12 cellular contexts compared by ENCODE assay signal in the genomic region with DNA sequence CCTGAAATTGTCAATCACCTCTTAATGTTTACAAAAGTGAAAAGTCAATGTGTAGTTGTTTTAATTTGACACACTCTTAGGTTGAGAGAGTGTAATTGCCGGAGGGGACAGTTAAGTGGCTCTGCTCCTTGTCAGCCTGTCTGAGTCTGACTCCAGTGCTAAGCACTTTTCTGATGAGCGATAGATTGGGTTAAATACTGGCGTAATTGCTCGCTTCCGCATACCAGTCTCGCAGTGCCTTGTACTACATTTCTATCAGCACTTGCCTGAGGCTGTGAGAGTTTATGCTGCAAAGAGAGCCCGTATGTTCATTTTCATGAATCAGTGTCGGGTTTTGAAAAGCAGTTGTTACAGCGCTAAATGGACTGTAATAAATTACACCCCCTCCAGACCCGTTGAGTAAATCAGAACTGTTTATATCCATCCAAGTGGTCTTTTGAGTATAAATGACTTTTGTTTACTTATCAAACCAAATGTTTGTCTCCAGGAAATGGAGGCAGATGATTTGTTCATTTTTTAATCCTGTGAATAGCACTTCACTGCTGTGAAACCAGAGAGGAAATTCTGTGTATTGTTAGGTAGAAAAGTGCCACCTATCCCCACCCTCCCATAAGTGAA. TPM values are rescaled to one million over a fixed set of nuclear protein-coding genes. Genes with fewer than 3 reads are reported as not detected.
DNase-seq lines count a peak whose midpoint lies in the region; ATAC-seq and TF ChIP-seq lines count a peak whose summit lies in the region.
"Had no signal": no experiment of that assay in that cellular context is flagged by ENCODE, and none has a peak within 500 bp of the region (broad histone marks: within the 10 kb centered on the region; RNA-seq: fewer than 3 reads in every experiment).

No MANE protein-coding gene starts in this region.

- peaks cover 9% of the 10 kb centered on the region; the same call in 1 of the 2 replicates for H3K27me3 Mint-ChIP-seq in HFFc6 (ENCODE audit: insufficient read depth)
- no peaks in the 10 kb centered on the region for H3K27me3 Mint-ChIP-seq in glutamatergic neuron (ENCODE audit: unreplicated experiment)

- peak; percentile 17 for DNase-seq in AG08395 (ENCODE audit: low spot score)
- DNase-seq in HFFc6, result peak; percentile 31
- peak; percentile 69 for DNase-seq in NCI-H774 (lab: John Stamatoyannopoulos, UW)
- DNase-seq in glutamatergic neuron, result peak; percentile 19
- DNase-seq in stimulated activated effector memory CD8-positive, alpha-beta T cell treated with anti-CD3 and anti-CD28 coated beads, Interleukin-12 subunit alpha, Interleukin-12 subunit beta, amount 100 ng/mL, for 72 hours (ENCODE audit: low spot score in 2 of 2), result no peak
- no peak for DNase-seq in substantia nigra (lab: John Stamatoyannopoulos, UW)
- no peak for DNase-seq in posterior cingulate gyrus
- DNase-seq: activated CD4-positive, alpha-beta T cell treated with anti-CD3 and anti-CD28 coated beads for 36 hours; activated naive CD8-positive, alpha-beta T cell treated with anti-CD3 and anti-CD28 coated beads for 36 hours; AML-193 had no signal

- H3K9me3 Mint-ChIP-seq in HFFc6, result no peaks in the 10 kb centered on the region
- peaks cover 6% of the 10 kb centered on the region for H3K9me3 Mint-ChIP-seq in glutamatergic neuron (ENCODE audit: unreplicated experiment)
- H3K9me3 Mint-ChIP-seq in stimulated activated effector memory CD8-positive, alpha-beta T cell treated with anti-CD3 and anti-CD28 coated beads, Interleukin-12 subunit alpha, Interleukin-12 subunit beta, amount 100 ng/mL, for 72 hours, result no peaks in the 10 kb centered on the region

- H3K36me3 Mint-ChIP-seq in HFFc6 (ENCODE audit: low read depth) (no peaks in the 10 kb centered on the region), glutamatergic neuron (ENCODE audit: unreplicated experiment) (peaks cover 8% of the 10 kb centered on the region)
- no peaks in the 10 kb centered on the region for H3K36me3 Mint-ChIP-seq in stimulated activated effector memory CD8-positive, alpha-beta T cell treated with anti-CD3 and anti-CD28 coated beads, Interleukin-12 subunit alpha, Interleukin-12 subunit beta, amount 100 ng/mL, for 72 hours
- H3K36me3 Mint-ChIP-seq: activated naive CD8-positive, alpha-beta T cell treated with anti-CD3 and anti-CD28 coated beads for 36 hours had no signal

- H3K4me1 Mint-ChIP-seq in HFFc6 (ENCODE audit: low read depth) (peaks cover 4% of the 10 kb centered on the region; the same call in 1 of the 2 replicates), glutamatergic neuron (ENCODE audit: low read depth, unreplicated experiment) (peaks cover 5% of the 10 kb centered on the region)
- H3K4me1 Mint-ChIP-seq in stimulated activated effector memory CD8-positive, alpha-beta T cell treated with anti-CD3 and anti-CD28 coated beads, Interleukin-12 subunit alpha, Interleukin-12 subunit beta, amount 100 ng/mL, for 72 hours, result no peaks in the 10 kb centered on the region
- H3K4me1 Mint-ChIP-seq: activated CD4-positive, alpha-beta T cell treated with anti-CD3 and anti-CD28 coated beads for 36 hours; activated naive CD8-positive, alpha-beta T cell treated with anti-CD3 and anti-CD28 coated beads for 36 hours had no signal

- ATAC-seq in HG03432 (IDR thresholded peaks at IDR 0.05; ENCODE audit: unreplicated experiment), result no peak
- ATAC-seq in stimulated activated effector memory CD8-positive, alpha-beta T cell treated with anti-CD3 and anti-CD28 coated beads, Interleukin-12 subunit alpha, Interleukin-12 subunit beta, amount 100 ng/mL, for 72 hours, result no peak
- ATAC-seq: activated CD4-positive, alpha-beta T cell treated with anti-CD3 and anti-CD28 coated beads for 36 hours had no signal

- H3K27ac Mint-ChIP-seq in HFFc6, result no peak overlapping the region
- H3K27ac Mint-ChIP-seq in glutamatergic neuron (ENCODE audit: unreplicated experiment), result peak overlapping the region; percentile 35
- H3K27ac Mint-ChIP-seq in stimulated activated effector memory CD8-positive, alpha-beta T cell treated with anti-CD3 and anti-CD28 coated beads, Interleukin-12 subunit alpha, Interleukin-12 subunit beta, amount 100 ng/mL, for 72 hours, result no peak overlapping the region
- H3K27ac Mint-ChIP-seq: activated CD4-positive, alpha-beta T cell treated with anti-CD3 and anti-CD28 coated beads for 36 hours; activated naive CD8-positive, alpha-beta T cell treated with anti-CD3 and anti-CD28 coated beads for 36 hours had no signal

- H3K4me3 Mint-ChIP-seq in HFFc6, result no peak overlapping the region
- H3K4me3 Mint-ChIP-seq in glutamatergic neuron (ENCODE audit: unreplicated experiment), result no peak overlapping the region
- H3K4me3 Mint-ChIP-seq in stimulated activated effector memory CD8-positive, alpha-beta T cell treated with anti-CD3 and anti-CD28 coated beads, Interleukin-12 subunit alpha, Interleukin-12 subunit beta, amount 100 ng/mL, for 72 hours, result no peak overlapping the region
- H3K4me3 Mint-ChIP-seq: activated CD4-positive, alpha-beta T cell treated with anti-CD3 and anti-CD28 coated beads for 36 hours; activated naive CD8-positive, alpha-beta T cell treated with anti-CD3 and anti-CD28 coated beads for 36 hours had no signal

- H3K27ac ChIP-seq in substantia nigra (ENCODE audit: low read depth, low read length, poor library complexity, severe bottlenecking), result no peak overlapping the region

- TF ChIP-seq CTCF in HFFc6 (IDR thresholded peaks at IDR 0.05), result no peak
- no peak for TF ChIP-seq CTCF in glutamatergic neuron (IDR thresholded peaks at IDR 0.05; ENCODE audit: partially characterized antibody, unreplicated experiment)

- intact Hi-C loops in posterior cingulate gyrus (cut with DNase I), result no loop called here

RNA-seq across cellular contexts. Expression of a gene that starts 41.0 kb away (rescaled TPM):
- not detected for total RNA-seq in HFFc6 (2021; fragmentation: NEBNext Ultra II Directional; extraction: Animal tissue kit (Norgen Biotek cat#: 25700))
- total RNA-seq in glutamatergic neuron (ENCODE audit: unreplicated experiment), result 1.7 TPM
- total RNA-seq: activated CD4-positive, alpha-beta T cell treated with anti-CD3 and anti-CD28 coated beads for 36 hours; activated naive CD8-positive, alpha-beta T cell treated with anti-CD3 and anti-CD28 coated beads for 36 hours; osteocyte had no signal

Comparison
In these comparisons a context has a peak if more than half of its experiments do, and no peak if none do; other contexts are left out.
1. DNase-seq: peak in AG08395 (single experiment), HFFc6 (single experiment), NCI-H774 (single experiment) and glutamatergic neuron (single experiment); none in stimulated activated effector memory CD8-positive, alpha-beta T cell treated with anti-CD3 and anti-CD28 coated beads, Interleukin-12 subunit alpha, Interleukin-12 subunit beta, amount 100 ng/mL, for 72 hours (0 of 2), substantia nigra (0 of 49) and posterior cingulate gyrus (0 of 10).